Comparison of ENCODE assay signal across 8 cellular contexts in the genomic region with DNA sequence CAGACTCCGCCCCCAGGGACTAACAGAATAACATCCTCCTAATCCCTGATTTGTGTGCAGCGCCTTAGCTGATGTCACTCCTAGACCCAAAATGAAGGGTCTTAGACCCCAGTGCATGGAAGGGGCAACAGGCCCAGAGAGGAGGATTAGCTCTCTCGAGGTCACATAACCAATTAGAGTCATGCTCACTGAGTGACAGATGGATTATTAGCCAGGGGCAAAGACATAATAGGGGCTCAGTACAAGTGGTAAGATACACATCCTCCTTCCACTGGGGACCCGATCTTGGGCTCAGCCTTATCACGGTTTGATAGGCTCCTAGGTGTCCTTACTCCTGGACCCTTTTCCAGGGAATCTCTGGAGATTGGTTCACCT. TPM values are rescaled to one million over a fixed set of nuclear protein-coding genes. Genes with fewer than 3 reads are reported as not detected.
DNase-seq lines count a peak whose midpoint lies in the region; ATAC-seq and TF ChIP-seq lines count a peak whose summit lies in the region.

No MANE protein-coding gene starts in this region.

- ATAC-seq in thoracic aorta (ENCODE audit: insufficient number of reproducible peaks, low FRiP score, low read depth) (no peak), GM19023 (IDR thresholded peaks at IDR 0.05; ENCODE audit: unreplicated experiment) (no peak), HG03457 (IDR thresholded peaks at IDR 0.05; ENCODE audit: unreplicated experiment) (no peak)

- CTCF ChIA-PET in activated CD4-positive, alpha-beta T cell treated with anti-CD3 and anti-CD28 coated beads, Interleukin-2, amount 10 ng/mL, durations not matched to agents 7 days and 5 days (lab: Charles Lee) = interaction anchor here (0.6 to 1.9 kb wide), 5 partner anchors 28 to 337 kb away, joined by 3 to 4 read pairs (median 3); partner anchors contain the start of genes DYNLRB1 and PIGU

- H3K4me3 ChIP-seq in kidney epithelial cell (ENCODE audit: low read depth, low read length) (peak overlapping the region; percentile 91), thoracic aorta (peak overlapping the region; percentile 92)

- no peaks in the 10 kb centered on the region for H3K9me3 ChIP-seq in thoracic aorta

- DNase-seq in activated CD4-positive, alpha-beta T cell treated with anti-CD3 and anti-CD28 coated beads, Interleukin-2, amount 10 ng/mL, durations not matched to agents 7 days and 5 days = no peak
- no peak for DNase-seq in activated CD4-positive, alpha-beta T cell treated with anti-CD3 and anti-CD28 coated beads, Interleukin-2, amount 50 U/mL, for 4 hours
- no peak for DNase-seq in activated naive CD8-positive, alpha-beta T cell treated with anti-CD3 and anti-CD28 coated beads for 36 hours
- DNase-seq in kidney epithelial cell (ENCODE audit: low read depth) (no peak), thoracic aorta (ENCODE audit: low spot score) (no peak), KBM-7 (no peak)

- H3K36me3 Mint-ChIP-seq in activated CD4-positive, alpha-beta T cell treated with anti-CD3 and anti-CD28 coated beads, Interleukin-2, amount 10 ng/mL, durations not matched to agents 7 days and 5 days (ENCODE audit: low read depth) = no peaks in the 10 kb centered on the region
- no peaks in the 10 kb centered on the region for H3K36me3 Mint-ChIP-seq in activated naive CD8-positive, alpha-beta T cell treated with anti-CD3 and anti-CD28 coated beads for 36 hours

- H3K27ac Mint-ChIP-seq in activated CD4-positive, alpha-beta T cell treated with anti-CD3 and anti-CD28 coated beads, Interleukin-2, amount 10 ng/mL, durations not matched to agents 7 days and 5 days = peak overlapping the region; percentile 93
- no peak overlapping the region for H3K27ac Mint-ChIP-seq in activated naive CD8-positive, alpha-beta T cell treated with anti-CD3 and anti-CD28 coated beads for 36 hours

- POLR2A ChIA-PET in activated CD4-positive, alpha-beta T cell treated with anti-CD3 and anti-CD28 coated beads, Interleukin-2, amount 10 ng/mL, durations not matched to agents 7 days and 5 days (lab: Charles Lee) = no interaction called here

- peak overlapping the region; percentile 85 for H3K4me3 Mint-ChIP-seq in activated CD4-positive, alpha-beta T cell treated with anti-CD3 and anti-CD28 coated beads, Interleukin-2, amount 10 ng/mL, durations not matched to agents 7 days and 5 days
- peak overlapping the region; percentile 76 for H3K4me3 Mint-ChIP-seq in activated naive CD8-positive, alpha-beta T cell treated with anti-CD3 and anti-CD28 coated beads for 36 hours

- no peaks in the 10 kb centered on the region for H3K27me3 ChIP-seq in kidney epithelial cell (ENCODE audit: control insufficient read depth, insufficient read depth, low read length)
- no peaks in the 10 kb centered on the region for H3K27me3 ChIP-seq in thoracic aorta (replicated peaks; ENCODE audit: insufficient read depth)

- peak overlapping the region; percentile 99 for H3K27ac ChIP-seq in thoracic aorta

- peaks cover 31% of the 10 kb centered on the region for H3K4me1 Mint-ChIP-seq in activated CD4-positive, alpha-beta T cell treated with anti-CD3 and anti-CD28 coated beads, Interleukin-2, amount 10 ng/mL, durations not matched to agents 7 days and 5 days
- peaks cover 20% of the 10 kb centered on the region for H3K4me1 Mint-ChIP-seq in activated naive CD8-positive, alpha-beta T cell treated with anti-CD3 and anti-CD28 coated beads for 36 hours

- peaks cover 7% of the 10 kb centered on the region for H3K27me3 Mint-ChIP-seq in activated CD4-positive, alpha-beta T cell treated with anti-CD3 and anti-CD28 coated beads, Interleukin-2, amount 10 ng/mL, durations not matched to agents 7 days and 5 days
- H3K27me3 Mint-ChIP-seq in activated naive CD8-positive, alpha-beta T cell treated with anti-CD3 and anti-CD28 coated beads for 36 hours = peaks cover 10% of the 10 kb centered on the region

- no peaks in the 10 kb centered on the region for H3K9me3 Mint-ChIP-seq in activated CD4-positive, alpha-beta T cell treated with anti-CD3 and anti-CD28 coated beads, Interleukin-2, amount 10 ng/mL, durations not matched to agents 7 days and 5 days
- H3K9me3 Mint-ChIP-seq in activated naive CD8-positive, alpha-beta T cell treated with anti-CD3 and anti-CD28 coated beads for 36 hours = no peaks in the 10 kb centered on the region

- no peaks in the 10 kb centered on the region for H3K36me3 ChIP-seq in kidney epithelial cell (ENCODE audit: control insufficient read depth, insufficient read depth, low read length)
- no peaks in the 10 kb centered on the region for H3K36me3 ChIP-seq in thoracic aorta

- TF ChIP-seq CTCF in kidney epithelial cell (IDR thresholded peaks at IDR 0.05; ENCODE audit: insufficient read depth, low read length, poor library complexity, severe bottlenecking) (no peak), thoracic aorta (IDR thresholded peaks at IDR 0.05) (no peak)

- in situ Hi-C loops in KBM-7 (cut with MboI; ENCODE audit: low pct_unique_long_range_greater_than_20kb, low sequenced_read_pairs) = loop anchor here (10.0 to 25.0 kb wide), 2 partner anchors 170 to 393 kb away; partner anchors contain the start of gene AHCY

- H3K4me1 ChIP-seq in thoracic aorta (ENCODE audit: control insufficient read depth in 1 of 2, low read depth in 2 of 2) = peaks cover 6 to 17% of the 10 kb centered on the region in 2 donors

RNA-seq across cellular contexts. Expression of gene TP53INP2, which starts 0.9 kb away (rescaled TPM):
- 1 to 10 TPM; 1.3 to 2.6 TPM for total RNA-seq in activated CD4-positive, alpha-beta T cell treated with anti-CD3 and anti-CD28 coated beads, Interleukin-2, amount 10 ng/mL, durations not matched to agents 7 days and 5 days
- total RNA-seq in activated naive CD8-positive, alpha-beta T cell treated with anti-CD3 and anti-CD28 coated beads for 36 hours = 1 to 10 TPM; 2.6 to 2.9 TPM
- total RNA-seq in kidney epithelial cell (15.0 and 19.9 TPM in 2 replicates), thoracic aorta (10 to 100 TPM; 14.4 to 27.7 TPM)

RNA-seq across cellular contexts. Expression of gene PIGU, which starts 28.1 kb away (rescaled TPM):
- 10 to 100 TPM; 18.7 to 21.6 TPM for total RNA-seq in activated CD4-positive, alpha-beta T cell treated with anti-CD3 and anti-CD28 coated beads, Interleukin-2, amount 10 ng/mL, durations not matched to agents 7 days and 5 days
- 10 to 100 TPM; 18.7 to 19.3 TPM for total RNA-seq in activated naive CD8-positive, alpha-beta T cell treated with anti-CD3 and anti-CD28 coated beads for 36 hours
- total RNA-seq in kidney epithelial cell = 20.7 and 26.1 TPM in 2 replicates
- total RNA-seq in thoracic aorta = 10 to 100 TPM; 10.2 to 10.4 TPM
